18 cellular contexts compared by ENCODE assay signal in genomic region chr14:84894254-84894653, GRCh38.
"Had no signal": no experiment of that assay in that cellular context is flagged by ENCODE, and none has a peak within 500 bp of the region (broad histone marks: within the 10 kb centered on the region; RNA-seq: fewer than 3 reads in every experiment).

No MANE protein-coding gene starts in this region.

- H3K27me3 ChIP-seq: gastrocnemius medialis, heart right ventricle, left lung, transverse colon had no signal

- H3K36me3 ChIP-seq: gastrocnemius medialis, heart right ventricle, left lung, transverse colon had no signal

- H3K4me1 ChIP-seq: gastrocnemius medialis, heart right ventricle, left lung, transverse colon had no signal

- FAIRE-seq: TTC549 had no signal

- H3K27me3 Mint-ChIP-seq: activated B cell treated with CpG ODN at 0.5 μM for 24 hours; brain; central memory CD8-positive, alpha-beta T cell; natural killer cell treated with Interleukin-12 subunit alpha and Interleukin-12 subunit beta and Interleukin-15 and Interleukin-18, amount 100 ng/mL, for 72 hours had no signal

- H3K36me3 Mint-ChIP-seq: brain had no signal

- H3K9me3 ChIP-seq: gastrocnemius medialis, transverse colon had no signal

- ATAC-seq: activated naive CD4-positive, alpha-beta T cell treated with anti-CD3 and anti-CD28 coated beads, Interleukin-2, amount 50 U/mL, for 72 hours; gastrocnemius medialis; heart right ventricle; left lung; natural killer cell treated with Interleukin-12 subunit alpha and Interleukin-12 subunit beta and Interleukin-15 and Interleukin-18, amount 100 ng/mL, for 72 hours had no signal

- H3K4me3 ChIP-seq: gastrocnemius medialis, heart right ventricle, left lung, transverse colon had no signal

- H3K4me1 Mint-ChIP-seq: activated B cell treated with CpG ODN at 0.5 μM for 24 hours; brain; central memory CD8-positive, alpha-beta T cell had no signal

- H3K4me3 Mint-ChIP-seq: activated B cell treated with CpG ODN at 0.5 μM for 24 hours; brain; central memory CD8-positive, alpha-beta T cell; natural killer cell treated with Interleukin-12 subunit alpha and Interleukin-12 subunit beta and Interleukin-15 and Interleukin-18, amount 100 ng/mL, for 72 hours had no signal

- DNase-seq: activated B cell treated with CpG ODN at 0.5 μM for 24 hours; activated CD4-positive, alpha-beta T cell treated with anti-CD3 and anti-CD28 coated beads, Interleukin-2, amount 50 U/mL, for 1 hour; activated T-cell treated with anti-CD3 and anti-CD28 coated beads for 4 hours; amniotic stem cell; effector memory CD4-positive, alpha-beta T cell; gastrocnemius medialis; heart right ventricle; islet precursor cell; left lung; stimulated activated CD4-positive, alpha-beta T cell treated with anti-CD3 and anti-CD28 coated beads, Interleukin-12 subunit alpha, Interleukin-12 subunit beta, amount 100 ng/mL, for 4 hours; stimulated activated naive CD4-positive, alpha-beta T cell; substantia nigra; transverse colon had no signal

- H3K27ac ChIP-seq: gastrocnemius medialis, heart right ventricle, left lung, transverse colon had no signal

- H3K27ac Mint-ChIP-seq: activated B cell treated with CpG ODN at 0.5 μM for 24 hours; activated naive CD4-positive, alpha-beta T cell treated with anti-CD3 and anti-CD28 coated beads, Interleukin-2, amount 50 U/mL, for 72 hours; brain; natural killer cell treated with Interleukin-12 subunit alpha and Interleukin-12 subunit beta and Interleukin-15 and Interleukin-18, amount 100 ng/mL, for 72 hours had no signal
